Comparison of ENCODE assay signal across 26 cellular contexts in the genomic region with DNA sequence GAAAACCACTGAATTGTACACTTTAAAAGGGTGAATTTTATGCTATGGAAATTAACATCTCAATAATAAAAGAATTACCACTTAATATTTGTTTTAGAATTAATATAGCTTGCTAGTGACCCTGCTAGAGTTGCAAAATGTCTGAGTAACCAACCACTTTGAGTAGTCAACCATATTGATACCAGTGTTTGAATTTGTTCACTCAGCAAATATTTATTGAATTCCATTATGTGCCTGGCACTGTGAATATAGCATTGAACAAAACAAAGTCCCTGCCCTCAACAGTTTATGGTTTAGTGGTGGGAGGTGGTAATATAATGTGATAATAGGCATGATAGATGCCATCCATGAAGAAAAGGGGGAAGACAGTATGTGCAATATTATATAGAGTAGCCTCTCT. TPM values are rescaled to one million over a fixed set of nuclear protein-coding genes. Genes with fewer than 3 reads are reported as not detected.
DNase-seq lines count a peak whose midpoint lies in the region; ATAC-seq, FAIRE-seq and TF ChIP-seq lines count a peak whose summit lies in the region.
"Had no signal": no experiment of that assay in that cellular context is flagged by ENCODE, and none has a peak within 500 bp of the region (broad histone marks: within the 10 kb centered on the region; RNA-seq: fewer than 3 reads in every experiment).

No MANE protein-coding gene starts in this region.

- H3K36me3 ChIP-seq in HepG2 (replicated peaks in 1 of 2; ENCODE audit: control insufficient read depth in 1 of 2, insufficient read depth in 2 of 2, low read length in 2 of 2) (peaks cover 7 to 47% of the 10 kb centered on the region in 2 experiments), right lobe of liver (peaks cover 2 to 21% (median 6%) of the 10 kb centered on the region in 4 donors)

- no peak overlapping the region for H3K4me2 ChIP-seq in HepG2 (ENCODE audit: low read depth, low read length)
- H3K4me2 ChIP-seq: BLaER1 treated with 17β-estradiol and CSF1 and Interleukin-3, amounts not matched to agents 10 nM and 100 nM had no signal

- H3K9ac ChIP-seq in HepG2 (ENCODE audit: insufficient read depth, low read depth, low read length), result no peak overlapping the region
- H3K9ac ChIP-seq: BLaER1 treated with 17β-estradiol and CSF1 and Interleukin-3, amounts not matched to agents 10 nM and 100 nM; GM23248 had no signal

- H4K20me1 ChIP-seq in HepG2 (ENCODE audit: insufficient read depth, low read length), result peaks cover 7% of the 10 kb centered on the region

- no peak for TF ChIP-seq RAD21 in HepG2 (CRISPR knock-in tag; IDR thresholded peaks at IDR 0.05)

- H3K9me3 ChIP-seq in HepG2 (ENCODE audit: low read length), result no peaks in the 10 kb centered on the region
- H3K9me3 ChIP-seq in right lobe of liver, result no peaks in the 10 kb centered on the region
- H3K9me3 ChIP-seq in T-helper 17 cell (ENCODE audit: control insufficient read depth, low read length, poor library complexity, severe bottlenecking), result no peaks in the 10 kb centered on the region
- H3K9me3 ChIP-seq: BE2C had no signal

- peaks cover 12% of the 10 kb centered on the region for H3K4me1 Mint-ChIP-seq in T-helper 17 cell
- peaks cover 21% of the 10 kb centered on the region for H3K4me1 Mint-ChIP-seq in activated CD4-positive, alpha-beta memory T cell treated with anti-CD3 and anti-CD28 coated beads, Interleukin-2, amount 10 ng/mL, durations not matched to agents 7 days and 5 days
- H3K4me1 Mint-ChIP-seq: CD14-positive monocyte, H9 had no signal

- in situ Hi-C loops in HepG2 (cut with HindIII; ENCODE audit: extremely low pct_ligation_motif_present, low pct_unique_long_range_greater_than_20kb), result no loop called here

- TF ChIP-seq EP300 in HepG2 (IDR thresholded peaks at IDR 0.05; ENCODE audit: low read depth in 2 of 2, low read length in 2 of 2), result no peak
- no peak for TF ChIP-seq EP300 in HepG2 (CRISPR knock-in tag; IDR thresholded peaks at IDR 0.05; ENCODE audit: borderline replicate concordance)

- DNase-seq in HepG2 (ENCODE audit: low spot score) (no peak), right lobe of liver (no peak), H54 (ENCODE audit: insufficient read length, low spot score) (no peak), T-helper 17 cell (no peak), NCI-H2171 (lab: John Stamatoyannopoulos, UW) (no peak), OCI-M1 (lab: John Stamatoyannopoulos, UW) (no peak), NCI-H446 treated with DMSO at 0.1 percent for 48 hours (lab: John Stamatoyannopoulos, UW) (no peak)
- no peak for DNase-seq in activated CD4-positive, alpha-beta memory T cell treated with anti-CD3 and anti-CD28 coated beads, Interleukin-2, amount 10 ng/mL, durations not matched to agents 7 days and 5 days
- DNase-seq: ACHN; AML-193; BE2C; Calu3; CD4-positive, alpha-beta T cell; CD8-positive, alpha-beta memory T cell; DMS53; DMS79 treated with DMSO at 0.1 percent for 48 hours; GM23248; H9 had no signal

- H3K79me2 ChIP-seq in HepG2 (ENCODE audit: insufficient read depth, low read length), result peaks cover 62% of the 10 kb centered on the region

- TF ChIP-seq CTCF in HepG2 (CRISPR knock-in tag; IDR thresholded peaks at IDR 0.05) (no peak), right lobe of liver (IDR thresholded peaks at IDR 0.05) (no peak)

- intact Hi-C loops in HepG2 (cut with micrococcal nuclease; ENCODE audit: unreplicated experiment) (no loop called here), right lobe of liver (cut with DNase I) (no loop called here)

- H3K4me3 Mint-ChIP-seq in T-helper 17 cell, result no peak overlapping the region
- no peak overlapping the region for H3K4me3 Mint-ChIP-seq in activated CD4-positive, alpha-beta memory T cell treated with anti-CD3 and anti-CD28 coated beads, Interleukin-2, amount 10 ng/mL, durations not matched to agents 7 days and 5 days
- H3K4me3 Mint-ChIP-seq: CD14-positive monocyte; CD4-positive, alpha-beta T cell; H9 had no signal

- H3K4me3 ChIP-seq in HepG2 (replicated peaks in 1 of 3; ENCODE audit: insufficient read depth in 1 of 3, low read depth in 2 of 3, low read length in 3 of 3), result no peak overlapping the region
- H3K4me3 ChIP-seq in right lobe of liver, result no peak overlapping the region
- H3K4me3 ChIP-seq: GM23248 had no signal

- H3K27ac Mint-ChIP-seq in T-helper 17 cell, result peak overlapping the region; percentile 51
- no peak overlapping the region for H3K27ac Mint-ChIP-seq in activated CD4-positive, alpha-beta memory T cell treated with anti-CD3 and anti-CD28 coated beads, Interleukin-2, amount 10 ng/mL, durations not matched to agents 7 days and 5 days
- H3K27ac Mint-ChIP-seq: CD4-positive, alpha-beta T cell had no signal

- H3K36me3 Mint-ChIP-seq in T-helper 17 cell (ENCODE audit: low read depth), result peaks cover 4% of the 10 kb centered on the region
- H3K36me3 Mint-ChIP-seq in activated CD4-positive, alpha-beta memory T cell treated with anti-CD3 and anti-CD28 coated beads, Interleukin-2, amount 10 ng/mL, durations not matched to agents 7 days and 5 days (ENCODE audit: low read depth), result peaks cover 54% of the 10 kb centered on the region

- no peaks in the 10 kb centered on the region for H3K9me3 Mint-ChIP-seq in activated CD4-positive, alpha-beta memory T cell treated with anti-CD3 and anti-CD28 coated beads, Interleukin-2, amount 10 ng/mL, durations not matched to agents 7 days and 5 days
- H3K9me3 Mint-ChIP-seq: CD4-positive, alpha-beta T cell; CD8-positive, alpha-beta memory T cell had no signal

- H3K27ac ChIP-seq in HepG2 (ENCODE audit: extremely low read length, insufficient read depth, low read length) (no peak overlapping the region), right lobe of liver (no peak overlapping the region)
- H3K27ac ChIP-seq: 22Rv1; BLaER1 treated with 17β-estradiol and CSF1 and Interleukin-3, amounts not matched to agents 10 nM and 100 nM; GM23248 had no signal

- ATAC-seq in HepG2 (no peak), right lobe of liver (no peak), T-helper 17 cell (no peak)
- ATAC-seq: HCT116 had no signal

- no TSS peak for BruUV-seq in HepG2 (replicated peaks; lab: Mats Ljungman, UMichigan)

- H3K4me1 ChIP-seq in HepG2 (ENCODE audit: insufficient read depth, low read length) (peaks cover 49% of the 10 kb centered on the region), right lobe of liver (peaks cover 0 to 27% (median 6%) of the 10 kb centered on the region in 4 donors)

- no peak for TF ChIP-seq POLR2A in HepG2 (IDR thresholded peaks at IDR 0.05; ENCODE audit: insufficient read depth in 1 of 2, low read depth in 2 of 2, low read length in 2 of 2)
- no peak for TF ChIP-seq POLR2A in right lobe of liver (IDR thresholded peaks at IDR 0.05)
- no peak for TF ChIP-seq POLR2A in H54 (IDR thresholded peaks at IDR 0.05; ENCODE audit: low read depth, low read length)

- CTCF ChIA-PET in HepG2 (lab: Yijun Ruan, JAX; ENCODE audit: low intra/inter-chr PET ratio, low total read pairs), result no interaction called here
- CTCF ChIA-PET in activated CD4-positive, alpha-beta memory T cell treated with anti-CD3 and anti-CD28 coated beads, Interleukin-2, amount 10 ng/mL, durations not matched to agents 7 days and 5 days (lab: Charles Lee), result no interaction called here

- no peaks in the 10 kb centered on the region for H3K27me3 Mint-ChIP-seq in T-helper 17 cell
- no peaks in the 10 kb centered on the region for H3K27me3 Mint-ChIP-seq in activated CD4-positive, alpha-beta memory T cell treated with anti-CD3 and anti-CD28 coated beads, Interleukin-2, amount 10 ng/mL, durations not matched to agents 7 days and 5 days
- H3K27me3 Mint-ChIP-seq: CD4-positive, alpha-beta T cell; CD8-positive, alpha-beta memory T cell had no signal

- POLR2A ChIA-PET in HepG2 (lab: Yijun Ruan, JAX), result no interaction called here
- POLR2A ChIA-PET in activated CD4-positive, alpha-beta memory T cell treated with anti-CD3 and anti-CD28 coated beads, Interleukin-2, amount 10 ng/mL, durations not matched to agents 7 days and 5 days (lab: Charles Lee), result interaction anchor here (1.9 kb wide), 1 partner anchor 12 kb away, joined by 6 read pairs; no protein-coding TSS in a partner anchor

- no peaks in the 10 kb centered on the region; a peak in 1 of 5 replicates for H3K27me3 ChIP-seq in HepG2 (ENCODE audit: control insufficient read depth in 1 of 2, insufficient read depth in 2 of 2, low read length in 2 of 2)
- no peaks in the 10 kb centered on the region for H3K27me3 ChIP-seq in right lobe of liver
- H3K27me3 ChIP-seq: BE2C had no signal

- FAIRE-seq in HepG2 (lab: Jason Lieb, UNC) (no peak), H54 (lab: Jason Lieb, UNC) (peak; percentile 6)
- FAIRE-seq: A204.1, G401.6, GM19239, H1 had no signal

- H2AFZ ChIP-seq in HepG2 (ENCODE audit: low read length), result no peak overlapping the region
- H2AFZ ChIP-seq: GM23248 had no signal

TF ChIP-seq in HepG2, 621 proteins besides CTCF, POLR2A, EP300 and RAD21 (continues in another document):
- peak; percentile 92 for TF ChIP-seq MAFF (IDR thresholded peaks at IDR 0.05; ENCODE audit: low read depth, low read length)

RNA-seq across cellular contexts. Expression of gene SNRPF, which starts 4.6 kb away (rescaled TPM):
- 77.2 and 94.7 TPM in 2 replicates for total RNA-seq in HepG2 (2016; rRNA removed; fragmentation: Illumina TruSeq; extraction: Trizol)
- total RNA-seq in HepG2 (2016; cell fraction: cytosol; rRNA removed; fragmentation: Illumina TruSeq; extraction: Trizol; ENCODE audit: low read depth), result 26.9 and 33.1 TPM in 2 replicates
- 81.2 and 98.9 TPM in 2 replicates for total RNA-seq in HepG2 (2016; cell fraction: insoluble cytoplasmic fraction; rRNA removed; fragmentation: Illumina TruSeq; extraction: Trizol)
- 44.1 and 49.3 TPM in 2 replicates for total RNA-seq in HepG2 (2016; cell fraction: membrane; rRNA removed; fragmentation: Illumina TruSeq; extraction: Trizol)
- 43.9 and 45.5 TPM in 2 replicates for total RNA-seq in HepG2 (2016; cell fraction: nucleus; rRNA removed; fragmentation: Illumina TruSeq; extraction: Trizol)
- polyA plus RNA-seq in HepG2 (2011; rRNA removed), result 24.3 and 31.7 TPM in 2 replicates
- polyA plus RNA-seq in HepG2 (2011; cell fraction: cytosol; rRNA removed), result 12.6 and 12.9 TPM in 2 replicates
- polyA plus RNA-seq in HepG2 (2011; cell fraction: nucleus; rRNA removed), result 5.8 TPM in 2 replicates
- polyA plus RNA-seq in HepG2 (2012), result 42.8 and 62.0 TPM in 2 replicates
- polyA plus RNA-seq in HepG2 (2016; cell fraction: cytosol; fragmentation: Illumina TruSeq; extraction: Trizol; ENCODE audit: low read depth), result 44.6 and 58.9 TPM in 2 replicates
- 161 and 181 TPM in 2 replicates for polyA plus RNA-seq in HepG2 (2016; cell fraction: insoluble cytoplasmic fraction; fragmentation: Illumina TruSeq; extraction: Trizol; ENCODE audit: low read depth)
- 62.3 and 79.4 TPM in 2 replicates for polyA plus RNA-seq in HepG2 (2016; cell fraction: membrane; fragmentation: Illumina TruSeq; extraction: Trizol; ENCODE audit: low read depth)
- polyA plus RNA-seq in HepG2 (2016; cell fraction: nucleus; fragmentation: Illumina TruSeq; extraction: Trizol; ENCODE audit: insufficient read depth, low read depth), result 67.6 and 85.9 TPM in 2 replicates
- polyA minus RNA-seq in HepG2 (2011; rRNA and poly(A)+ RNA removed; ENCODE audit: low replicate concordance), result 6.8 and 8.3 TPM in 2 replicates
- 5.1 and 7.6 TPM in 2 replicates for polyA minus RNA-seq in HepG2 (2011; cell fraction: cytosol; rRNA and poly(A)+ RNA removed)
- polyA minus RNA-seq in HepG2 (2011; cell fraction: nucleus; rRNA and poly(A)+ RNA removed), result 24.0 and 29.7 TPM in 2 replicates
- total RNA-seq in right lobe of liver, result 10 to 100 TPM in 3 of 6 experiments, 1 to 10 TPM in 3; 5.8 to 10.4 (median 8.5) TPM
- total RNA-seq in T-helper 17 cell, result 10 to 100 TPM; 30.2 to 43.0 TPM
- 10 to 100 TPM; 32.0 to 33.1 TPM for total RNA-seq in activated CD4-positive, alpha-beta memory T cell treated with anti-CD3 and anti-CD28 coated beads, Interleukin-2, amount 10 ng/mL, durations not matched to agents 7 days and 5 days
